In the genomic region with DNA sequence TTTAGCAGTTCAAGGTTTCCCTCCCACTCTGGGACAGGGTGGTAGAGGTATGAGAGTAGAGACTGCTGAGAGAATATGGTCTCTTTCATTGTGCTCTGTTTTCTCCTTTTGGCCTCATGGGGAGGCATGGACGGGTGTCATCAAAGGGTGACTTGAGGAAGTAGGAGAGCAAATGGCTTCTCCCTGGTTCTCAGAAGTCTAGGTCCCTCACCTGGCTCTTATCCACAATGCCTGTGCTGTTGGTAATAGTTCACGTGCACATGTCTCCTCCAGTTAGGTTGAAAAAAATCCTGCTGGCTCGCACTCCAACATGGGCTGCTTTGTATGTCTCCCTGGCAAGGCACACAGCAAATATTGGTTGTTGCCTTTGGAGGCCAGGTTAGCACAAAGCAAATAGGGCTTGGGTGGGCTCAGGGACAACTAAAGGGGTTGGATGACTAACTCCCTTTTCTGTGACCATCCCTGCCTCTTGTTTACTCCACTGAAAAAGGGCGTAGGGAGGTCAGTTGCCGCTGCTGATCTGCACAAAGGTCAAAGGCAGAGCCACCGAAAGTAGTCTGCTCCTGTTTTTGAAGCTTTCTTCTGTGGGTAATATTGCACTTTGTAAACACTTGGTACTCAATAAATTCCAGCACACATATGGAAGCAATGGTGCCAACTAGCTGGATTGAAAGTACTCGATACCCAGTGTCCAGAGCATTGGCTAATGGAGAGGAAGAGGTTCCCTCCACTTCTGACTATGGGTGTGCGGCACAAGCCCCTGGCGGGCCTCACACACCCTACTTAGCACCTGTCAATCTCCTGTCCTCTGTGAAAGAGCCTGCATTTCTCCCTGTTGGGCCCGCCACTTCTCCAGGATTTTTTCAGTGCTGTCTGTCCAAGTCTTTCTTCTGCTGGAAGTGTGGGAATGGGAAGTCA, we compare ENCODE assay signal across 1 cellular context.
TF ChIP-seq lines count a peak whose summit lies in the region.

No MANE protein-coding gene starts in this region.

TF ChIP-seq in HepG2, 621 proteins besides CTCF, POLR2A, EP300 and RAD21 (continued from another document and continues in another):
- TF ChIP-seq, protein P1, sequence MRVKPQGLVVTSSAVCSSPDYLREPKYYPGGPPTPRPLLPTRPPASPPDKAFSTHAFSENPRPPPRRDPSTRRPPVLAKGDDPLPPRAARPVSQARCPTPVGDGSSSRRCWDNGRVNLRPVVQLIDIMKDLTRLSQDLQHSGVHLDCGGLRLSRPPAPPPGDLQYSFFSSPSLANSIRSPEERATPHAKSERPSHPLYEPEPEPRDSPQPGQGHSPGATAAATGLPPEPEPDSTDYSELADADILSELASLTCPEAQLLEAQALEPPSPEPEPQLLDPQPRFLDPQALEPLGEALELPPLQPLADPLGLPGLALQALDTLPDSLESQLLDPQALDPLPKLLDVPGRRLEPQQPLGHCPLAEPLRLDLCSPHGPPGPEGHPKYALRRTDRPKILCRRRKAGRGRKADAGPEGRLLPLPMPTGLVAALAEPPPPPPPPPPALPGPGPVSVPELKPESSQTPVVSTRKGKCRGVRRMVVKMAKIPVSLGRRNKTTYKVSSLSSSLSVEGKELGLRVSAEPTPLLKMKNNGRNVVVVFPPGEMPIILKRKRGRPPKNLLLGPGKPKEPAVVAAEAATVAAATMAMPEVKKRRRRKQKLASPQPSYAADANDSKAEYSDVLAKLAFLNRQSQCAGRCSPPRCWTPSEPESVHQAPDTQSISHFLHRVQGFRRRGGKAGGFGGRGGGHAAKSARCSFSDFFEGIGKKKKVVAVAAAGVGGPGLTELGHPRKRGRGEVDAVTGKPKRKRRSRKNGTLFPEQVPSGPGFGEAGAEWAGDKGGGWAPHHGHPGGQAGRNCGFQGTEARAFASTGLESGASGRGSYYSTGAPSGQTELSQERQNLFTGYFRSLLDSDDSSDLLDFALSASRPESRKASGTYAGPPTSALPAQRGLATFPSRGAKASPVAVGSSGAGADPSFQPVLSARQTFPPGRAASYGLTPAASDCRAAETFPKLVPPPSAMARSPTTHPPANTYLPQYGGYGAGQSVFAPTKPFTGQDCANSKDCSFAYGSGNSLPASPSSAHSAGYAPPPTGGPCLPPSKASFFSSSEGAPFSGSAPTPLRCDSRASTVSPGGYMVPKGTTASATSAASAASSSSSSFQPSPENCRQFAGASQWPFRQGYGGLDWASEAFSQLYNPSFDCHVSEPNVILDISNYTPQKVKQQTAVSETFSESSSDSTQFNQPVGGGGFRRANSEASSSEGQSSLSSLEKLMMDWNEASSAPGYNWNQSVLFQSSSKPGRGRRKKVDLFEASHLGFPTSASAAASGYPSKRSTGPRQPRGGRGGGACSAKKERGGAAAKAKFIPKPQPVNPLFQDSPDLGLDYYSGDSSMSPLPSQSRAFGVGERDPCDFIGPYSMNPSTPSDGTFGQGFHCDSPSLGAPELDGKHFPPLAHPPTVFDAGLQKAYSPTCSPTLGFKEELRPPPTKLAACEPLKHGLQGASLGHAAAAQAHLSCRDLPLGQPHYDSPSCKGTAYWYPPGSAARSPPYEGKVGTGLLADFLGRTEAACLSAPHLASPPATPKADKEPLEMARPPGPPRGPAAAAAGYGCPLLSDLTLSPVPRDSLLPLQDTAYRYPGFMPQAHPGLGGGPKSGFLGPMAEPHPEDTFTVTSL (CRISPR knock-in tag; IDR thresholded peaks at IDR 0.05; ENCODE audit: borderline replicate concordance), result peak; percentile 97
- peak; percentile 95 for TF ChIP-seq FOXK2 (IDR thresholded peaks at IDR 0.05)
- no peak for TF ChIP-seq NR1H2 (CRISPR knock-in tag; IDR thresholded peaks at IDR 0.05; ENCODE audit: borderline replicate concordance, low read depth)
- TF ChIP-seq MAFF (IDR thresholded peaks at IDR 0.05; ENCODE audit: low read depth, low read length), result peak; percentile 52; the same call in 1 of the 2 replicates
- TF ChIP-seq, protein P2, sequence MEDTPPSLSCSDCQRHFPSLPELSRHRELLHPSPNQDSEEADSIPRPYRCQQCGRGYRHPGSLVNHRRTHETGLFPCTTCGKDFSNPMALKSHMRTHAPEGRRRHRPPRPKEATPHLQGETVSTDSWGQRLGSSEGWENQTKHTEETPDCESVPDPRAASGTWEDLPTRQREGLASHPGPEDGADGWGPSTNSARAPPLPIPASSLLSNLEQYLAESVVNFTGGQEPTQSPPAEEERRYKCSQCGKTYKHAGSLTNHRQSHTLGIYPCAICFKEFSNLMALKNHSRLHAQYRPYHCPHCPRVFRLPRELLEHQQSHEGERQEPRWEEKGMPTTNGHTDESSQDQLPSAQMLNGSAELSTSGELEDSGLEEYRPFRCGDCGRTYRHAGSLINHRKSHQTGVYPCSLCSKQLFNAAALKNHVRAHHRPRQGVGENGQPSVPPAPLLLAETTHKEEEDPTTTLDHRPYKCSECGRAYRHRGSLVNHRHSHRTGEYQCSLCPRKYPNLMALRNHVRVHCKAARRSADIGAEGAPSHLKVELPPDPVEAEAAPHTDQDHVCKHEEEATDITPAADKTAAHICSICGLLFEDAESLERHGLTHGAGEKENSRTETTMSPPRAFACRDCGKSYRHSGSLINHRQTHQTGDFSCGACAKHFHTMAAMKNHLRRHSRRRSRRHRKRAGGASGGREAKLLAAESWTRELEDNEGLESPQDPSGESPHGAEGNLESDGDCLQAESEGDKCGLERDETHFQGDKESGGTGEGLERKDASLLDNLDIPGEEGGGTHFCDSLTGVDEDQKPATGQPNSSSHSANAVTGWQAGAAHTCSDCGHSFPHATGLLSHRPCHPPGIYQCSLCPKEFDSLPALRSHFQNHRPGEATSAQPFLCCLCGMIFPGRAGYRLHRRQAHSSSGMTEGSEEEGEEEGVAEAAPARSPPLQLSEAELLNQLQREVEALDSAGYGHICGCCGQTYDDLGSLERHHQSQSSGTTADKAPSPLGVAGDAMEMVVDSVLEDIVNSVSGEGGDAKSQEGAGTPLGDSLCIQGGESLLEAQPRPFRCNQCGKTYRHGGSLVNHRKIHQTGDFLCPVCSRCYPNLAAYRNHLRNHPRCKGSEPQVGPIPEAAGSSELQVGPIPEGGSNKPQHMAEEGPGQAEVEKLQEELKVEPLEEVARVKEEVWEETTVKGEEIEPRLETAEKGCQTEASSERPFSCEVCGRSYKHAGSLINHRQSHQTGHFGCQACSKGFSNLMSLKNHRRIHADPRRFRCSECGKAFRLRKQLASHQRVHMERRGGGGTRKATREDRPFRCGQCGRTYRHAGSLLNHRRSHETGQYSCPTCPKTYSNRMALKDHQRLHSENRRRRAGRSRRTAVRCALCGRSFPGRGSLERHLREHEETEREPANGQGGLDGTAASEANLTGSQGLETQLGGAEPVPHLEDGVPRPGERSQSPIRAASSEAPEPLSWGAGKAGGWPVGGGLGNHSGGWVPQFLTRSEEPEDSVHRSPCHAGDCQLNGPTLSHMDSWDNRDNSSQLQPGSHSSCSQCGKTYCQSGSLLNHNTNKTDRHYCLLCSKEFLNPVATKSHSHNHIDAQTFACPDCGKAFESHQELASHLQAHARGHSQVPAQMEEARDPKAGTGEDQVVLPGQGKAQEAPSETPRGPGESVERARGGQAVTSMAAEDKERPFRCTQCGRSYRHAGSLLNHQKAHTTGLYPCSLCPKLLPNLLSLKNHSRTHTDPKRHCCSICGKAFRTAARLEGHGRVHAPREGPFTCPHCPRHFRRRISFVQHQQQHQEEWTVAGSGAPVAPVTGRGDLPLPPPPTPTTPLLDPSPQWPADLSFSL (CRISPR knock-in tag; IDR thresholded peaks at IDR 0.05), result peak; percentile 71
- TF ChIP-seq, protein P3, sequence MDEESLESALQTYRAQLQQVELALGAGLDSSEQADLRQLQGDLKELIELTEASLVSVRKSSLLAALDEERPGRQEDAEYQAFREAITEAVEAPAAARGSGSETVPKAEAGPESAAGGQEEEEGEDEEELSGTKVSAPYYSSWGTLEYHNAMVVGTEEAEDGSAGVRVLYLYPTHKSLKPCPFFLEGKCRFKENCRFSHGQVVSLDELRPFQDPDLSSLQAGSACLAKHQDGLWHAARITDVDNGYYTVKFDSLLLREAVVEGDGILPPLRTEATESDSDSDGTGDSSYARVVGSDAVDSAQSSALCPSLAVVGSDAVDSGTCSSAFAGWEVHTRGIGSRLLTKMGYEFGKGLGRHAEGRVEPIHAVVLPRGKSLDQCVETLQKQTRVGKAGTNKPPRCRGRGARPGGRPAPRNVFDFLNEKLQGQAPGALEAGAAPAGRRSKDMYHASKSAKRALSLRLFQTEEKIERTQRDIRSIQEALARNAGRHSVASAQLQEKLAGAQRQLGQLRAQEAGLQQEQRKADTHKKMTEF (CRISPR knock-in tag; IDR thresholded peaks at IDR 0.05), result peak; percentile 97
- TF ChIP-seq HOXA9 (CRISPR knock-in tag; IDR thresholded peaks at IDR 0.05; ENCODE audit: borderline replicate concordance), result no peak
- peak; percentile 99 for TF ChIP-seq FOXO1 (CRISPR knock-in tag; IDR thresholded peaks at IDR 0.05)
- no peak for TF ChIP-seq ZNF841 (CRISPR knock-in tag; IDR thresholded peaks at IDR 0.05; ENCODE audit: borderline replicate concordance)
- TF ChIP-seq, protein P4, sequence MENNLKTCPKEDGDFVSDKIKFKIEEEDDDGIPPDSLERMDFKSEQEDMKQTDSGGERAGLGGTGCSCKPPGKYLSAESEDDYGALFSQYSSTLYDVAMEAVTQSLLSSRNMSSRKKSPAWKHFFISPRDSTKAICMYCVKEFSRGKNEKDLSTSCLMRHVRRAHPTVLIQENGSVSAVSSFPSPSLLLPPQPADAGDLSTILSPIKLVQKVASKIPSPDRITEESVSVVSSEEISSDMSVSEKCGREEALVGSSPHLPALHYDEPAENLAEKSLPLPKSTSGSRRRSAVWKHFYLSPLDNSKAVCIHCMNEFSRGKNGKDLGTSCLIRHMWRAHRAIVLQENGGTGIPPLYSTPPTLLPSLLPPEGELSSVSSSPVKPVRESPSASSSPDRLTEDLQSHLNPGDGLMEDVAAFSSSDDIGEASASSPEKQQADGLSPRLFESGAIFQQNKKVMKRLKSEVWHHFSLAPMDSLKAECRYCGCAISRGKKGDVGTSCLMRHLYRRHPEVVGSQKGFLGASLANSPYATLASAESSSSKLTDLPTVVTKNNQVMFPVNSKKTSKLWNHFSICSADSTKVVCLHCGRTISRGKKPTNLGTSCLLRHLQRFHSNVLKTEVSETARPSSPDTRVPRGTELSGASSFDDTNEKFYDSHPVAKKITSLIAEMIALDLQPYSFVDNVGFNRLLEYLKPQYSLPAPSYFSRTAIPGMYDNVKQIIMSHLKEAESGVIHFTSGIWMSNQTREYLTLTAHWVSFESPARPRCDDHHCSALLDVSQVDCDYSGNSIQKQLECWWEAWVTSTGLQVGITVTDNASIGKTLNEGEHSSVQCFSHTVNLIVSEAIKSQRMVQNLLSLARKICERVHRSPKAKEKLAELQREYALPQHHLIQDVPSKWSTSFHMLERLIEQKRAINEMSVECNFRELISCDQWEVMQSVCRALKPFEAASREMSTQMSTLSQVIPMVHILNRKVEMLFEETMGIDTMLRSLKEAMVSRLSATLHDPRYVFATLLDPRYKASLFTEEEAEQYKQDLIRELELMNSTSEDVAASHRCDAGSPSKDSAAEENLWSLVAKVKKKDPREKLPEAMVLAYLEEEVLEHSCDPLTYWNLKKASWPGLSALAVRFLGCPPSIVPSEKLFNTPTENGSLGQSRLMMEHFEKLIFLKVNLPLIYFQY (CRISPR knock-in tag; IDR thresholded peaks at IDR 0.05; ENCODE audit: borderline replicate concordance), result peak; percentile 23; the same call in 1 of the 2 replicates
- TF ChIP-seq RBFOX2 (IDR thresholded peaks at IDR 0.05; ENCODE audit: low read depth, low read length), result peak; percentile 41; the same call in 1 of the 2 replicates
- TF ChIP-seq ZNF598 (CRISPR knock-in tag; IDR thresholded peaks at IDR 0.05; ENCODE audit: borderline replicate concordance), result peak; percentile 31; the same call in 1 of the 2 replicates
- TF ChIP-seq ZBTB3 (CRISPR knock-in tag; IDR thresholded peaks at IDR 0.05; ENCODE audit: borderline replicate concordance, low read depth), result no peak
- TF ChIP-seq TSC22D2 (CRISPR knock-in tag; IDR thresholded peaks at IDR 0.05; ENCODE audit: borderline replicate concordance), result 0 out of 2 replicates have a peak, but pooled peaks have one; percentile 54
- TF ChIP-seq NFATC3 (CRISPR knock-in tag; IDR thresholded peaks at IDR 0.05), result no peak
- TF ChIP-seq CCDC6 (CRISPR knock-in tag; IDR thresholded peaks at IDR 0.05), result no peak
- TF ChIP-seq, protein P5, sequence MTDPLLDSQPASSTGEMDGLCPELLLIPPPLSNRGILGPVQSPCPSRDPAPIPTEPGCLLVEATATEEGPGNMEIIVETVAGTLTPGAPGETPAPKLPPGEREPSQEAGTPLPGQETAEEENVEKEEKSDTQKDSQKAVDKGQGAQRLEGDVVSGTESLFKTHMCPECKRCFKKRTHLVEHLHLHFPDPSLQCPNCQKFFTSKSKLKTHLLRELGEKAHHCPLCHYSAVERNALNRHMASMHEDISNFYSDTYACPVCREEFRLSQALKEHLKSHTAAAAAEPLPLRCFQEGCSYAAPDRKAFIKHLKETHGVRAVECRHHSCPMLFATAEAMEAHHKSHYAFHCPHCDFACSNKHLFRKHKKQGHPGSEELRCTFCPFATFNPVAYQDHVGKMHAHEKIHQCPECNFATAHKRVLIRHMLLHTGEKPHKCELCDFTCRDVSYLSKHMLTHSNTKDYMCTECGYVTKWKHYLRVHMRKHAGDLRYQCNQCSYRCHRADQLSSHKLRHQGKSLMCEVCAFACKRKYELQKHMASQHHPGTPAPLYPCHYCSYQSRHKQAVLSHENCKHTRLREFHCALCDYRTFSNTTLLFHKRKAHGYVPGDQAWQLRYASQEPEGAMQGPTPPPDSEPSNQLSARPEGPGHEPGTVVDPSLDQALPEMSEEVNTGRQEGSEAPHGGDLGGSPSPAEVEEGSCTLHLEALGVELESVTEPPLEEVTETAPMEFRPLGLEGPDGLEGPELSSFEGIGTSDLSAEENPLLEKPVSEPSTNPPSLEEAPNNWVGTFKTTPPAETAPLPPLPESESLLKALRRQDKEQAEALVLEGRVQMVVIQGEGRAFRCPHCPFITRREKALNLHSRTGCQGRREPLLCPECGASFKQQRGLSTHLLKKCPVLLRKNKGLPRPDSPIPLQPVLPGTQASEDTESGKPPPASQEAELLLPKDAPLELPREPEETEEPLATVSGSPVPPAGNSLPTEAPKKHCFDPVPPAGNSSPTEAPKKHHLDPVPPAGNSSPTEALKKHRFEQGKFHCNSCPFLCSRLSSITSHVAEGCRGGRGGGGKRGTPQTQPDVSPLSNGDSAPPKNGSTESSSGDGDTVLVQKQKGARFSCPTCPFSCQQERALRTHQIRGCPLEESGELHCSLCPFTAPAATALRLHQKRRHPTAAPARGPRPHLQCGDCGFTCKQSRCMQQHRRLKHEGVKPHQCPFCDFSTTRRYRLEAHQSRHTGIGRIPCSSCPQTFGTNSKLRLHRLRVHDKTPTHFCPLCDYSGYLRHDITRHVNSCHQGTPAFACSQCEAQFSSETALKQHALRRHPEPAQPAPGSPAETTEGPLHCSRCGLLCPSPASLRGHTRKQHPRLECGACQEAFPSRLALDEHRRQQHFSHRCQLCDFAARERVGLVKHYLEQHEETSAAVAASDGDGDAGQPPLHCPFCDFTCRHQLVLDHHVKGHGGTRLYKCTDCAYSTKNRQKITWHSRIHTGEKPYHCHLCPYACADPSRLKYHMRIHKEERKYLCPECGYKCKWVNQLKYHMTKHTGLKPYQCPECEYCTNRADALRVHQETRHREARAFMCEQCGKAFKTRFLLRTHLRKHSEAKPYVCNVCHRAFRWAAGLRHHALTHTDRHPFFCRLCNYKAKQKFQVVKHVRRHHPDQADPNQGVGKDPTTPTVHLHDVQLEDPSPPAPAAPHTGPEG (CRISPR knock-in tag; IDR thresholded peaks at IDR 0.05), result no peak
- no peak for TF ChIP-seq MZF1 (CRISPR knock-in tag; IDR thresholded peaks at IDR 0.05; ENCODE audit: borderline replicate concordance)
- TF ChIP-seq, protein P6, sequence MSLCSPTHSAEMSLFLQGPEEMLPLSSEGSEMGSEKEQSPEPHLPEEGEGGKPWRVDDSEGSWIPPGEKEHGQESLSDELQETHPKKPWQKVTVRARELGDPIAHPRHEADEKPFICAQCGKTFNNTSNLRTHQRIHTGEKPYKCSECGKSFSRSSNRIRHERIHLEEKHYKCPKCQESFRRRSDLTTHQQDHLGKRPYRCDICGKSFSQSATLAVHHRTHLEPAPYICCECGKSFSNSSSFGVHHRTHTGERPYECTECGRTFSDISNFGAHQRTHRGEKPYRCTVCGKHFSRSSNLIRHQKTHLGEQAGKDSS (CRISPR knock-in tag; IDR thresholded peaks at IDR 0.05; ENCODE audit: borderline replicate concordance, low read depth), result peak; percentile 93; the same call in 1 of the 2 replicates
- TF ChIP-seq HOXA5 (CRISPR knock-in tag; IDR thresholded peaks at IDR 0.05), result no peak
- TF ChIP-seq ZNF33B (CRISPR knock-in tag; IDR thresholded peaks at IDR 0.05), result no peak; the same call in 1 of the 2 replicates
- no peak for TF ChIP-seq SNRNP70 (IDR thresholded peaks at IDR 0.05; ENCODE audit: low read depth, low read length)
